30 cellular contexts compared by ENCODE assay signal in genomic region chr10:42997151-42997848, GRCh38.
"Had no signal": no experiment of that assay in that cellular context is flagged by ENCODE, and none has a peak within 500 bp of the region (broad histone marks: within the 10 kb centered on the region; RNA-seq: fewer than 3 reads in every experiment).

No MANE protein-coding gene starts in this region.

- H3K27me3 ChIP-seq: ascending aorta, cardiac muscle cell, pancreas, uterus had no signal

- H3K9me3 ChIP-seq: ascending aorta, pancreas, psoas muscle, uterus had no signal

- H3K27me3 Mint-ChIP-seq: brain; stimulated activated memory B cell treated with anti-CD40 and anti-IgM and Interleukin-4, amounts not matched to agents 10 μg/mL and 1 μg/mL and 100 μg/mL, for 72 hours; stimulated activated naive CD8-positive, alpha-beta T cell treated with anti-CD3 and anti-CD28 coated beads, Interleukin-15, amount 100 ng/mL, for 72 hours had no signal

- H3K27ac ChIP-seq: ascending aorta, cardiac muscle cell, coronary artery, dorsolateral prefrontal cortex, pancreas, psoas muscle, uterus had no signal

- H3K4me3 Mint-ChIP-seq: activated naive CD4-positive, alpha-beta T cell treated with anti-CD3 and anti-CD28 coated beads, Interleukin-2, amount 10 ng/mL, durations not matched to agents 7 days and 5 days; activated naive CD8-positive, alpha-beta T cell treated with anti-CD3 and anti-CD28 coated beads, Interleukin-2, amount 10 ng/mL, durations not matched to agents 7 days and 5 days; brain; naive thymus-derived CD4-positive, alpha-beta T cell; stimulated activated memory B cell treated with anti-CD40 and anti-IgM and Interleukin-4, amounts not matched to agents 10 μg/mL and 1 μg/mL and 100 μg/mL, for 72 hours; stimulated activated naive CD8-positive, alpha-beta T cell treated with anti-CD3 and anti-CD28 coated beads, Interleukin-15, amount 100 ng/mL, for 72 hours; T-helper 2 cell treated with Interferon-gamma antibody and Interleukin-4, amounts not matched to agents 5 μg/mL and 100 μg/mL, for 36 hours; type B pancreatic cell had no signal

- H3K36me3 Mint-ChIP-seq: activated naive CD4-positive, alpha-beta T cell treated with anti-CD3 and anti-CD28 coated beads, Interleukin-2, amount 10 ng/mL, durations not matched to agents 7 days and 5 days; activated naive CD8-positive, alpha-beta T cell treated with anti-CD3 and anti-CD28 coated beads, Interleukin-2, amount 10 ng/mL, durations not matched to agents 7 days and 5 days; brain; naive thymus-derived CD4-positive, alpha-beta T cell; stimulated activated memory B cell treated with anti-CD40 and anti-IgM and Interleukin-4, amounts not matched to agents 10 μg/mL and 1 μg/mL and 100 μg/mL, for 72 hours; type B pancreatic cell had no signal

- FAIRE-seq: pancreas had no signal

- H3K4me2 ChIP-seq: smooth muscle cell had no signal

- H3K4me1 ChIP-seq: ascending aorta, pancreas, psoas muscle, uterus had no signal

- H3K4me3 ChIP-seq: ascending aorta, cardiac muscle cell, coronary artery, dorsolateral prefrontal cortex, pancreas, psoas muscle, smooth muscle cell, uterus had no signal

- H3K27ac Mint-ChIP-seq: activated naive CD4-positive, alpha-beta T cell treated with anti-CD3 and anti-CD28 coated beads, Interleukin-2, amount 10 ng/mL, durations not matched to agents 7 days and 5 days; activated naive CD8-positive, alpha-beta T cell treated with anti-CD3 and anti-CD28 coated beads, Interleukin-2, amount 10 ng/mL, durations not matched to agents 7 days and 5 days; brain; naive thymus-derived CD4-positive, alpha-beta T cell; stimulated activated memory B cell treated with anti-CD40 and anti-IgM and Interleukin-4, amounts not matched to agents 10 μg/mL and 1 μg/mL and 100 μg/mL, for 72 hours; stimulated activated naive CD8-positive, alpha-beta T cell treated with anti-CD3 and anti-CD28 coated beads, Interleukin-15, amount 100 ng/mL, for 72 hours; T-helper 2 cell treated with Interferon-gamma antibody and Interleukin-4, amounts not matched to agents 5 μg/mL and 100 μg/mL, for 36 hours; type B pancreatic cell had no signal

- ATAC-seq: naive thymus-derived CD4-positive, alpha-beta T cell; pancreas; psoas muscle; stimulated activated memory B cell treated with anti-CD40 and anti-IgM and Interleukin-4, amounts not matched to agents 10 μg/mL and 1 μg/mL and 100 μg/mL, for 72 hours; stimulated activated naive CD8-positive, alpha-beta T cell treated with anti-CD3 and anti-CD28 coated beads, Interleukin-15, amount 100 ng/mL, for 72 hours had no signal

- DNase-seq: activated CD4-positive, alpha-beta T cell treated with anti-CD3 and anti-CD28 coated beads for 4 hours; activated CD4-positive, alpha-beta T cell treated with anti-CD3 and anti-CD28 coated beads, Interleukin-2, amount 50 U/mL, for 4 hours; activated CD4-positive, CD25-positive, alpha-beta regulatory T cell; activated gamma-delta T cell; activated naive CD4-positive, alpha-beta T cell treated with anti-CD3 and anti-CD28 coated beads, Interleukin-2, amount 10 ng/mL, durations not matched to agents 7 days and 5 days; activated naive CD8-positive, alpha-beta T cell treated with anti-CD3 and anti-CD28 coated beads, Interleukin-2, amount 10 ng/mL, durations not matched to agents 7 days and 5 days; activated T-cell treated with anti-CD3 and anti-CD28 coated beads for 4 hours; cerebellar nuclear complex; effector memory CD4-positive, alpha-beta T cell; foreskin fibroblast; hypothalamus; midbrain; naive thymus-derived CD4-positive, alpha-beta T cell; stimulated activated CD4-positive, alpha-beta T cell treated with anti-CD3 and anti-CD28 coated beads, Interleukin-1b, Interleukin-23, amount 100 ng/mL, for 48 hours; stimulated activated CD4-positive, alpha-beta T cell treated with anti-CD3 and anti-CD28 coated beads, Interleukin-4, amount 100 ng/mL, for 4 hours; stimulated activated CD8-positive, alpha-beta memory T cell treated with anti-CD3 and anti-CD28 coated beads, Interleukin-4, amount 100 ng/mL, for 48 hours; stimulated activated naive CD8-positive, alpha-beta T cell treated with anti-CD3 and anti-CD28 coated beads, Interleukin-15, amount 100 ng/mL, for 72 hours; substantia nigra; uterus had no signal

- H3K9me3 Mint-ChIP-seq: activated naive CD4-positive, alpha-beta T cell treated with anti-CD3 and anti-CD28 coated beads, Interleukin-2, amount 10 ng/mL, durations not matched to agents 7 days and 5 days; activated naive CD8-positive, alpha-beta T cell treated with anti-CD3 and anti-CD28 coated beads, Interleukin-2, amount 10 ng/mL, durations not matched to agents 7 days and 5 days; brain; naive thymus-derived CD4-positive, alpha-beta T cell; stimulated activated memory B cell treated with anti-CD40 and anti-IgM and Interleukin-4, amounts not matched to agents 10 μg/mL and 1 μg/mL and 100 μg/mL, for 72 hours; stimulated activated naive CD8-positive, alpha-beta T cell treated with anti-CD3 and anti-CD28 coated beads, Interleukin-15, amount 100 ng/mL, for 72 hours; T-helper 2 cell treated with Interferon-gamma antibody and Interleukin-4, amounts not matched to agents 5 μg/mL and 100 μg/mL, for 36 hours; type B pancreatic cell had no signal

- H3K4me1 Mint-ChIP-seq: activated naive CD4-positive, alpha-beta T cell treated with anti-CD3 and anti-CD28 coated beads, Interleukin-2, amount 10 ng/mL, durations not matched to agents 7 days and 5 days; activated naive CD8-positive, alpha-beta T cell treated with anti-CD3 and anti-CD28 coated beads, Interleukin-2, amount 10 ng/mL, durations not matched to agents 7 days and 5 days; brain; naive thymus-derived CD4-positive, alpha-beta T cell; stimulated activated memory B cell treated with anti-CD40 and anti-IgM and Interleukin-4, amounts not matched to agents 10 μg/mL and 1 μg/mL and 100 μg/mL, for 72 hours; stimulated activated naive CD8-positive, alpha-beta T cell treated with anti-CD3 and anti-CD28 coated beads, Interleukin-15, amount 100 ng/mL, for 72 hours had no signal

- H3K36me3 ChIP-seq: ascending aorta, cardiac muscle cell, pancreas, uterus had no signal
